Comparison of ENCODE assay signal across 8 cellular contexts in the genomic region with DNA sequence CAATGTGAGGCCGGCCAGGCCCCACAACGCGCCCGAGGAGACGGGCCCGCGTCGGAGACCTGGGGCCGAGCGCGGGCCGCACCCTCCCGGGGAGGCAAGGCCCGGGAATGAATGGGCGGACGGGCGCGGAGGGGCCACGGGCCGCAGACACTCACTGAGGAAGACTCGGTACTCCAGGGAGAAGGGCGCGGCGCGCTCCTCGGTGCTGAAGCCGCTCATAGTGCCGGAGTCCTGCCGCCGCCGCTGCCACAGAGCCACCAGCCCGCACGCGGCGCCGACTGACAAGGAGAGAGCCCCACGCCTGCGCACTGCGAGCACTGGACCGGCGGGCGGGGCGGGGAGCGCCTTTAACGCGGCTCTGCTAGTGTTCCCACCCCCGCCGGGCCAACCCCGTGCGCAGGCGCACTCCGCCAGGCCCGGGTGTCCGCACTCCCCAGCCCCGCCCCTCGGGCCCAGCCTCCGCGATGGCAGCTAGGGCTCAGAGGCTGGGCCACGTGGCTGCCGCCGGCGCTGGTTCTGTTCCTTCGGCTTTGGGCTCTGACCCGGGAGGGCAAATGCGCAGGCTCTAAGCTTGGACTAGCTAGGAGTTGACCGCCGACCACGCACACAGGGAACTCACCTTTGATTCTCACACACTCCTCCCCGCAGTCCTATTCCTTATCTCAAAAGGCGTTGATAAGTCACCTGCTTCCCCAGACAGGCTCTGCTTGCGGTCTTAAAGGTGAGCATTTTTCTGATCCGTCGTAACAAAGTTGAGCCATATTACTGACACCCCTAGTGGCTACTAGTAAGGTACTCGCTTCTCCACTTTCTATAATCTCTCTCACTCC. TPM values are rescaled to one million over a fixed set of nuclear protein-coding genes. Genes with fewer than 3 reads are reported as not detected.
DNase-seq lines count a peak whose midpoint lies in the region; TF ChIP-seq lines count a peak whose summit lies in the region.

Gene PPA1 (minus strand): TSS at position 321 of the 830 bp plus-strand sequence. CDS start 102 bp downstream, at position 219.

- no peaks in the 10 kb centered on the region for H3K9me3 ChIP-seq in SK-N-MC (ENCODE audit: low read depth, low read length)

- peak; percentile 93 for TF ChIP-seq POLR2A in NB4 (IDR thresholded peaks at IDR 0.05; ENCODE audit: extremely low read depth, insufficient read length)

- H3K36me3 Mint-ChIP-seq in HFFc6 (ENCODE audit: low read depth): no peaks in the 10 kb centered on the region; the same call in 1 of the 2 replicates

- H3K4me3 Mint-ChIP-seq in HFFc6: peak within 1 kb of the TSS; percentile 98

- peak within 1 kb of the TSS; percentile 94 for H3K27ac Mint-ChIP-seq in HFFc6

- peak within 1 kb of the TSS; percentile 85 for H3K9ac ChIP-seq in SK-N-MC (ENCODE audit: insufficient read length)

- H3K36me3 ChIP-seq in SK-N-MC (ENCODE audit: insufficient read depth, low read length): peaks cover 22% of the 10 kb centered on the region

- H3K9me3 Mint-ChIP-seq in HFFc6: peaks cover 4% of the 10 kb centered on the region

- H3K4me3 ChIP-seq in GM08714 (ENCODE audit: low read length) (peak within 1 kb of the TSS; percentile 95), NB4 (ENCODE audit: low read depth, low read length) (peak within 1 kb of the TSS; percentile 84), SK-N-MC (peak within 1 kb of the TSS; percentile 86)

- peak within 1 kb of the TSS; percentile 64; the same call in 1 of the 2 replicates for H3K27ac ChIP-seq in SK-N-MC
- peak within 1 kb of the TSS; percentile 72 for H3K27ac ChIP-seq in temporal lobe (ENCODE audit: low read depth, low read length)

- H3K27me3 Mint-ChIP-seq in HFFc6 (ENCODE audit: insufficient read depth): peaks cover 2% of the 10 kb centered on the region

- TF ChIP-seq CTCF in HFFc6 (IDR thresholded peaks at IDR 0.05): peak; percentile 58
- no peak for TF ChIP-seq CTCF in NB4 (IDR thresholded peaks at IDR 0.05; ENCODE audit: low read depth, low read length)

- peak; percentile 91 for DNase-seq in HFFc6
- DNase-seq in NB4 (ENCODE audit: low read depth): peak; percentile 98
- DNase-seq in SK-N-MC (ENCODE audit: low read depth, low spot score): no peak
- peak; percentile 100 for DNase-seq in activated naive CD4-positive, alpha-beta T cell treated with anti-CD3 and anti-CD28 coated beads, Interleukin-2, amount 50 U/mL, for 16 hours
- peak; percentile 98 for DNase-seq in globus pallidus (ENCODE audit: low spot score)
- DNase-seq in occipital lobe (lab: John Stamatoyannopoulos, UW): peak; percentile 97

- peaks cover 43% of the 10 kb centered on the region for H3K4me1 Mint-ChIP-seq in HFFc6 (ENCODE audit: low read depth)

RNA-seq across cellular contexts. Expression of gene PPA1, which starts in this region (rescaled TPM):
- total RNA-seq in HFFc6 (2021; fragmentation: NEBNext Ultra II Directional; extraction: Animal tissue kit (Norgen Biotek cat#: 25700)): 100 to 1,000 TPM; 105 to 132 (median 121) TPM
- 296 TPM for total RNA-seq in occipital lobe
- 213 TPM for total RNA-seq in temporal lobe
